ENCODE assay signal across 1 cellular context in the genomic region with DNA sequence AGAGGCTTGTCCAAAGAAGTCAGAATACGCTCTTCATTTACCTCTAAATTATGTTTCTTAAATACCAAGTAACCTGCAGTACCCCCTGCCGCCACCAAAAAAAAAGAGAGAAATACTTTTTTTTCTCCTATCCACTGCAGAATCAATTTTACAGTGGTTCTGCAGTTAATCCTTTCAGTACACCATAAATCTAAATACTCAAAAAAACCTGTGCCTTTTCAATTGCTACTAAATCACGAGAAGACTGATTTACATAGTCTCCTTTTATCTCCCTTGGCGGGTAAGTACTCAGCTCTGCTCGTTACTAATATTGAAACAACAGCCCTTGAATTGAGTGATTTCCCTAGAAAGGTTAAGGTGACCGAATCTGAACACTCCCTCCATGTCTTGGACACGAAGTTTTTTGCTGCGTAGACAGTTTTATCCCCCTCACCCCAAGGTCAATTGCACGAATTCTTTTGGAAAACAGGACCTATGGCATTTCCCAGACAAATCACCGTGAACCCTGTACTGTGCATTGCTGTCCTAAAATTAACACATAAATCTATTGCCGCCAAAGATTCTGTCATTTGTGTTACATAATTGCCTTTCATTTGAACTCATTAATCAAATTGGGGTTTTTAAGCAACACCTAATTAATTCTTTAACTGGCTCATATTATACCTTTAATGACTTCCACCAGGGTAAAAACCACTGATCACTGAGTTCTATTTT.
TF ChIP-seq lines count a peak whose summit lies in the region.

No MANE protein-coding gene starts in this region.

TF ChIP-seq in K562, 482 proteins besides CTCF, POLR2A, EP300 and RAD21 (continues in another document):
- TF ChIP-seq, protein P1, sequence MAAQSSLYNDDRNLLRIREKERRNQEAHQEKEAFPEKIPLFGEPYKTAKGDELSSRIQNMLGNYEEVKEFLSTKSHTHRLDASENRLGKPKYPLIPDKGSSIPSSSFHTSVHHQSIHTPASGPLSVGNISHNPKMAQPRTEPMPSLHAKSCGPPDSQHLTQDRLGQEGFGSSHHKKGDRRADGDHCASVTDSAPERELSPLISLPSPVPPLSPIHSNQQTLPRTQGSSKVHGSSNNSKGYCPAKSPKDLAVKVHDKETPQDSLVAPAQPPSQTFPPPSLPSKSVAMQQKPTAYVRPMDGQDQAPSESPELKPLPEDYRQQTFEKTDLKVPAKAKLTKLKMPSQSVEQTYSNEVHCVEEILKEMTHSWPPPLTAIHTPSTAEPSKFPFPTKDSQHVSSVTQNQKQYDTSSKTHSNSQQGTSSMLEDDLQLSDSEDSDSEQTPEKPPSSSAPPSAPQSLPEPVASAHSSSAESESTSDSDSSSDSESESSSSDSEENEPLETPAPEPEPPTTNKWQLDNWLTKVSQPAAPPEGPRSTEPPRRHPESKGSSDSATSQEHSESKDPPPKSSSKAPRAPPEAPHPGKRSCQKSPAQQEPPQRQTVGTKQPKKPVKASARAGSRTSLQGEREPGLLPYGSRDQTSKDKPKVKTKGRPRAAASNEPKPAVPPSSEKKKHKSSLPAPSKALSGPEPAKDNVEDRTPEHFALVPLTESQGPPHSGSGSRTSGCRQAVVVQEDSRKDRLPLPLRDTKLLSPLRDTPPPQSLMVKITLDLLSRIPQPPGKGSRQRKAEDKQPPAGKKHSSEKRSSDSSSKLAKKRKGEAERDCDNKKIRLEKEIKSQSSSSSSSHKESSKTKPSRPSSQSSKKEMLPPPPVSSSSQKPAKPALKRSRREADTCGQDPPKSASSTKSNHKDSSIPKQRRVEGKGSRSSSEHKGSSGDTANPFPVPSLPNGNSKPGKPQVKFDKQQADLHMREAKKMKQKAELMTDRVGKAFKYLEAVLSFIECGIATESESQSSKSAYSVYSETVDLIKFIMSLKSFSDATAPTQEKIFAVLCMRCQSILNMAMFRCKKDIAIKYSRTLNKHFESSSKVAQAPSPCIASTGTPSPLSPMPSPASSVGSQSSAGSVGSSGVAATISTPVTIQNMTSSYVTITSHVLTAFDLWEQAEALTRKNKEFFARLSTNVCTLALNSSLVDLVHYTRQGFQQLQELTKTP (IDR thresholded peaks at IDR 0.05; ENCODE audit: low read depth in 1 of 2, partially characterized antibody in 2 of 2): peak in 1 of 2 experiments; percentile 11
- TF ChIP-seq RHOXF2B (CRISPR knock-in tag; conservative IDR thresholded peaks at IDR 0.05) (no peak), RBM17 (IDR thresholded peaks at IDR 0.05; ENCODE audit: borderline replicate concordance, low read depth, low read length) (no peak), HDAC6 (IDR thresholded peaks at IDR 0.05; ENCODE audit: low read depth, low read length) (no peak), RCOR1 (IDR thresholded peaks at IDR 0.05; ENCODE audit: borderline replicate concordance in 1 of 2, low read depth in 2 of 2, low read length in 2 of 2) (peak in 1 of 2 experiments; percentile 41; a peak in 1 of 4 replicates), RBBP5 (IDR thresholded peaks at IDR 0.05; ENCODE audit: borderline replicate concordance, insufficient read depth, low read length, poor library complexity, severe bottlenecking) (no peak), FUS (optimal IDR thresholded peaks at IDR 0.05; ENCODE audit: low read depth, low read length) (no peak), SMAD4 (CRISPR knock-in tag; conservative IDR thresholded peaks at IDR 0.05) (no peak), ZNF3 (CRISPR knock-in tag; IDR thresholded peaks at IDR 0.05) (0 out of 2 replicates have a peak, but pooled peaks have one; percentile 13), NR2C2 (CRISPR knock-in tag; IDR thresholded peaks at IDR 0.05) (no peak), NR2C2 (tag; IDR thresholded peaks at IDR 0.05) (peak; percentile 68), FOXJ2 (tag; IDR thresholded peaks at IDR 0.05) (peak; percentile 54; the same call in 1 of the 2 replicates), ZSCAN29 (IDR thresholded peaks at IDR 0.05) (peak; percentile 88), ZNF589 (CRISPR knock-in tag; IDR thresholded peaks at IDR 0.05; ENCODE audit: low read depth) (no peak), C11orf30 (IDR thresholded peaks at IDR 0.05; ENCODE audit: low read depth) (peak; percentile 98), NFRKB (IDR thresholded peaks at IDR 0.05; ENCODE audit: low read depth) (peak; percentile 48; the same call in 1 of the 2 replicates), TAL1 (IDR thresholded peaks at IDR 0.05) (no peak), MCM3 (IDR thresholded peaks at IDR 0.05) (no peak), RBM15 (IDR thresholded peaks at IDR 0.05; ENCODE audit: insufficient read depth, low read length) (no peak), SP1 (CRISPR knock-in tag; IDR thresholded peaks at IDR 0.05) (no peak), CCNT2 (IDR thresholded peaks at IDR 0.05; ENCODE audit: borderline replicate concordance, extremely low read depth, insufficient read length, low read depth, low read length) (peak; percentile 20), MEIS2 (IDR thresholded peaks at IDR 0.05; ENCODE audit: partially characterized antibody) (peak; percentile 59), BCOR (IDR thresholded peaks at IDR 0.05) (no peak), NCOA6 (IDR thresholded peaks at IDR 0.05) (peak; percentile 35; the same call in 1 of the 2 replicates), ZFP1 (CRISPR knock-in tag; IDR thresholded peaks at IDR 0.05) (no peak), MAFK (IDR thresholded peaks at IDR 0.05; ENCODE audit: low read length) (peak; percentile 98), HNRNPL (IDR thresholded peaks at IDR 0.05; ENCODE audit: low read depth, low read length) (no peak), GABPA (tag; conservative IDR thresholded peaks at IDR 0.05; ENCODE audit: low read depth) (peak; percentile 32; the same call in 1 of the 2 replicates), BRD9 (IDR thresholded peaks at IDR 0.05; ENCODE audit: low read depth, partially characterized antibody) (peak; percentile 28), SMARCC2 (IDR thresholded peaks at IDR 0.05; ENCODE audit: low read depth) (no peak), ZNF316 (IDR thresholded peaks at IDR 0.05) (peak; percentile 99), ZNF384 (IDR thresholded peaks at IDR 0.05; ENCODE audit: low read depth, low read length) (peak; percentile 73)
- TF ChIP-seq, protein P2, sequence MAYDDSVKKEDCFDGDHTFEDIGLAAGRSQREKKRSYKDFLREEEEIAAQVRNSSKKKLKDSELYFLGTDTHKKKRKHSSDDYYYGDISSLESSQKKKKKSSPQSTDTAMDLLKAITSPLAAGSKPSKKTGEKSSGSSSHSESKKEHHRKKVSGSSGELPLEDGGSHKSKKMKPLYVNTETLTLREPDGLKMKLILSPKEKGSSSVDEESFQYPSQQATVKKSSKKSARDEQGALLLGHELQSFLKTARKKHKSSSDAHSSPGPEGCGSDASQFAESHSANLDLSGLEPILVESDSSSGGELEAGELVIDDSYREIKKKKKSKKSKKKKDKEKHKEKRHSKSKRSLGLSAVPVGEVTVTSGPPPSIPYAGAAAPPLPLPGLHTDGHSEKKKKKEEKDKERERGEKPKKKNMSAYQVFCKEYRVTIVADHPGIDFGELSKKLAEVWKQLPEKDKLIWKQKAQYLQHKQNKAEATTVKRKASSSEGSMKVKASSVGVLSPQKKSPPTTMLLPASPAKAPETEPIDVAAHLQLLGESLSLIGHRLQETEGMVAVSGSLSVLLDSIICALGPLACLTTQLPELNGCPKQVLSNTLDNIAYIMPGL (CRISPR knock-in tag; IDR thresholded peaks at IDR 0.05): 0 out of 2 replicates have a peak, but pooled peaks have one; percentile 25
- TF ChIP-seq, protein P3, sequence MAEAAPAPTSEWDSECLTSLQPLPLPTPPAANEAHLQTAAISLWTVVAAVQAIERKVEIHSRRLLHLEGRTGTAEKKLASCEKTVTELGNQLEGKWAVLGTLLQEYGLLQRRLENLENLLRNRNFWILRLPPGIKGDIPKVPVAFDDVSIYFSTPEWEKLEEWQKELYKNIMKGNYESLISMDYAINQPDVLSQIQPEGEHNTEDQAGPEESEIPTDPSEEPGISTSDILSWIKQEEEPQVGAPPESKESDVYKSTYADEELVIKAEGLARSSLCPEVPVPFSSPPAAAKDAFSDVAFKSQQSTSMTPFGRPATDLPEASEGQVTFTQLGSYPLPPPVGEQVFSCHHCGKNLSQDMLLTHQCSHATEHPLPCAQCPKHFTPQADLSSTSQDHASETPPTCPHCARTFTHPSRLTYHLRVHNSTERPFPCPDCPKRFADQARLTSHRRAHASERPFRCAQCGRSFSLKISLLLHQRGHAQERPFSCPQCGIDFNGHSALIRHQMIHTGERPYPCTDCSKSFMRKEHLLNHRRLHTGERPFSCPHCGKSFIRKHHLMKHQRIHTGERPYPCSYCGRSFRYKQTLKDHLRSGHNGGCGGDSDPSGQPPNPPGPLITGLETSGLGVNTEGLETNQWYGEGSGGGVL (CRISPR knock-in tag; IDR thresholded peaks at IDR 0.05): no peak
- TF ChIP-seq, protein P4, sequence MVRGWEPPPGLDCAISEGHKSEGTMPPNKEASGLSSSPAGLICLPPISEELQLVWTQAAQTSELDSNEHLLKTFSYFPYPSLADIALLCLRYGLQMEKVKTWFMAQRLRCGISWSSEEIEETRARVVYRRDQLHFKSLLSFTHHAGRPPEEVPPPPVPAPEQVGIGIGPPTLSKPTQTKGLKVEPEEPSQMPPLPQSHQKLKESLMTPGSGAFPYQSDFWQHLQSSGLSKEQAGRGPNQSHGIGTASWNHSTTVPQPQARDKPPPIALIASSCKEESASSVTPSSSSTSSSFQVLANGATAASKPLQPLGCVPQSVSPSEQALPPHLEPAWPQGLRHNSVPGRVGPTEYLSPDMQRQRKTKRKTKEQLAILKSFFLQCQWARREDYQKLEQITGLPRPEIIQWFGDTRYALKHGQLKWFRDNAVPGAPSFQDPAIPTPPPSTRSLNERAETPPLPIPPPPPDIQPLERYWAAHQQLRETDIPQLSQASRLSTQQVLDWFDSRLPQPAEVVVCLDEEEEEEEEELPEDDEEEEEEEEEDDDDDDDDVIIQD (CRISPR knock-in tag; IDR thresholded peaks at IDR 0.05): no peak
- TF ChIP-seq, protein P5, sequence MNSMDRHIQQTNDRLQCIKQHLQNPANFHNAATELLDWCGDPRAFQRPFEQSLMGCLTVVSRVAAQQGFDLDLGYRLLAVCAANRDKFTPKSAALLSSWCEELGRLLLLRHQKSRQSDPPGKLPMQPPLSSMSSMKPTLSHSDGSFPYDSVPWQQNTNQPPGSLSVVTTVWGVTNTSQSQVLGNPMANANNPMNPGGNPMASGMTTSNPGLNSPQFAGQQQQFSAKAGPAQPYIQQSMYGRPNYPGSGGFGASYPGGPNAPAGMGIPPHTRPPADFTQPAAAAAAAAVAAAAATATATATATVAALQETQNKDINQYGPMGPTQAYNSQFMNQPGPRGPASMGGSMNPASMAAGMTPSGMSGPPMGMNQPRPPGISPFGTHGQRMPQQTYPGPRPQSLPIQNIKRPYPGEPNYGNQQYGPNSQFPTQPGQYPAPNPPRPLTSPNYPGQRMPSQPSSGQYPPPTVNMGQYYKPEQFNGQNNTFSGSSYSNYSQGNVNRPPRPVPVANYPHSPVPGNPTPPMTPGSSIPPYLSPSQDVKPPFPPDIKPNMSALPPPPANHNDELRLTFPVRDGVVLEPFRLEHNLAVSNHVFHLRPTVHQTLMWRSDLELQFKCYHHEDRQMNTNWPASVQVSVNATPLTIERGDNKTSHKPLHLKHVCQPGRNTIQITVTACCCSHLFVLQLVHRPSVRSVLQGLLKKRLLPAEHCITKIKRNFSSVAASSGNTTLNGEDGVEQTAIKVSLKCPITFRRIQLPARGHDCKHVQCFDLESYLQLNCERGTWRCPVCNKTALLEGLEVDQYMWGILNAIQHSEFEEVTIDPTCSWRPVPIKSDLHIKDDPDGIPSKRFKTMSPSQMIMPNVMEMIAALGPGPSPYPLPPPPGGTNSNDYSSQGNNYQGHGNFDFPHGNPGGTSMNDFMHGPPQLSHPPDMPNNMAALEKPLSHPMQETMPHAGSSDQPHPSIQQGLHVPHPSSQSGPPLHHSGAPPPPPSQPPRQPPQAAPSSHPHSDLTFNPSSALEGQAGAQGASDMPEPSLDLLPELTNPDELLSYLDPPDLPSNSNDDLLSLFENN (IDR thresholded peaks at IDR 0.05; ENCODE audit: low read depth in 2 of 2, low read length in 2 of 2): 0 out of 4 replicates have a peak, but pooled peaks of 1 of the 2 experiments have one; percentile 8
- TF ChIP-seq, protein P6, sequence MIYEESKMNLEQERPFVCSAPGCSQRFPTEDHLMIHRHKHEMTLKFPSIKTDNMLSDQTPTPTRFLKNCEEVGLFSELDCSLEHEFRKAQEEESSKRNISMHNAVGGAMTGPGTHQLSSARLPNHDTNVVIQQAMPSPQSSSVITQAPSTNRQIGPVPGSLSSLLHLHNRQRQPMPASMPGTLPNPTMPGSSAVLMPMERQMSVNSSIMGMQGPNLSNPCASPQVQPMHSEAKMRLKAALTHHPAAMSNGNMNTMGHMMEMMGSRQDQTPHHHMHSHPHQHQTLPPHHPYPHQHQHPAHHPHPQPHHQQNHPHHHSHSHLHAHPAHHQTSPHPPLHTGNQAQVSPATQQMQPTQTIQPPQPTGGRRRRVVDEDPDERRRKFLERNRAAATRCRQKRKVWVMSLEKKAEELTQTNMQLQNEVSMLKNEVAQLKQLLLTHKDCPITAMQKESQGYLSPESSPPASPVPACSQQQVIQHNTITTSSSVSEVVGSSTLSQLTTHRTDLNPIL (CRISPR knock-in tag; IDR thresholded peaks at IDR 0.05): 0 out of 2 replicates have a peak, but pooled peaks have one; percentile 31
- TF ChIP-seq, protein P7, sequence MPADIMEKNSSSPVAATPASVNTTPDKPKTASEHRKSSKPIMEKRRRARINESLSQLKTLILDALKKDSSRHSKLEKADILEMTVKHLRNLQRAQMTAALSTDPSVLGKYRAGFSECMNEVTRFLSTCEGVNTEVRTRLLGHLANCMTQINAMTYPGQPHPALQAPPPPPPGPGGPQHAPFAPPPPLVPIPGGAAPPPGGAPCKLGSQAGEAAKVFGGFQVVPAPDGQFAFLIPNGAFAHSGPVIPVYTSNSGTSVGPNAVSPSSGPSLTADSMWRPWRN (IDR thresholded peaks at IDR 0.05; ENCODE audit: low read depth): peak; percentile 10; the same call in 1 of the 2 replicates
- TF ChIP-seq, protein P8, sequence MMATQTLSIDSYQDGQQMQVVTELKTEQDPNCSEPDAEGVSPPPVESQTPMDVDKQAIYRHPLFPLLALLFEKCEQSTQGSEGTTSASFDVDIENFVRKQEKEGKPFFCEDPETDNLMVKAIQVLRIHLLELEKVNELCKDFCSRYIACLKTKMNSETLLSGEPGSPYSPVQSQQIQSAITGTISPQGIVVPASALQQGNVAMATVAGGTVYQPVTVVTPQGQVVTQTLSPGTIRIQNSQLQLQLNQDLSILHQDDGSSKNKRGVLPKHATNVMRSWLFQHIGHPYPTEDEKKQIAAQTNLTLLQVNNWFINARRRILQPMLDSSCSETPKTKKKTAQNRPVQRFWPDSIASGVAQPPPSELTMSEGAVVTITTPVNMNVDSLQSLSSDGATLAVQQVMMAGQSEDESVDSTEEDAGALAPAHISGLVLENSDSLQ (IDR thresholded peaks at IDR 0.05): peak; percentile 37; the same call in 1 of the 2 replicates
- TF ChIP-seq, protein P9, sequence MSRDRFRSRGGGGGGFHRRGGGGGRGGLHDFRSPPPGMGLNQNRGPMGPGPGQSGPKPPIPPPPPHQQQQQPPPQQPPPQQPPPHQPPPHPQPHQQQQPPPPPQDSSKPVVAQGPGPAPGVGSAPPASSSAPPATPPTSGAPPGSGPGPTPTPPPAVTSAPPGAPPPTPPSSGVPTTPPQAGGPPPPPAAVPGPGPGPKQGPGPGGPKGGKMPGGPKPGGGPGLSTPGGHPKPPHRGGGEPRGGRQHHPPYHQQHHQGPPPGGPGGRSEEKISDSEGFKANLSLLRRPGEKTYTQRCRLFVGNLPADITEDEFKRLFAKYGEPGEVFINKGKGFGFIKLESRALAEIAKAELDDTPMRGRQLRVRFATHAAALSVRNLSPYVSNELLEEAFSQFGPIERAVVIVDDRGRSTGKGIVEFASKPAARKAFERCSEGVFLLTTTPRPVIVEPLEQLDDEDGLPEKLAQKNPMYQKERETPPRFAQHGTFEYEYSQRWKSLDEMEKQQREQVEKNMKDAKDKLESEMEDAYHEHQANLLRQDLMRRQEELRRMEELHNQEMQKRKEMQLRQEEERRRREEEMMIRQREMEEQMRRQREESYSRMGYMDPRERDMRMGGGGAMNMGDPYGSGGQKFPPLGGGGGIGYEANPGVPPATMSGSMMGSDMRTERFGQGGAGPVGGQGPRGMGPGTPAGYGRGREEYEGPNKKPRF (IDR thresholded peaks at IDR 0.05; ENCODE audit: low read depth, low read length): no peak
